Comparison of ENCODE assay signal across 1 cellular context in the genomic region with DNA sequence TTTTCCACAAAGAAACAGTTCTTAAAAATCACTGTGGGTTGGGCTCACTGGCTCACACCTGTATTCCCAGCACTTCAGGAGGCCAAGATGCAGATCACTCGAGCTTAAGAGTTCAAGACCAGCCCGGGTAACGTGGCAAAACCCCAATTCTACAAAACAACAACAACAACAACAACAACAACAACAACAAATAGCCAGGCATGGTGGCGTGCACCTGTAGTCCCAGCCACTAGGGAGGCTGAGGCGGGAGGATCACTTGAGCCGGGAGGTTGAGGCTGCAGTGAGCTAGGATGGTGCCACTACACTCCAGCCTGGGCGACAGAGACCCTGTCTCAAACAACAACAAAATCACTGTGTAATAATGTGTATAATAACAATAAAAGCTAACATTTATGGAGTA.
TF ChIP-seq lines count a peak whose summit lies in the region.

No MANE protein-coding gene starts in this region.

TF ChIP-seq in K562, 482 proteins besides CTCF, POLR2A, EP300 and RAD21:
- peak; percentile 53; the same call in 1 of the 2 replicates for TF ChIP-seq FOXP1 (CRISPR knock-in tag; IDR thresholded peaks at IDR 0.05)
- no peak for TF ChIP-seq CHD1 (IDR thresholded peaks at IDR 0.05; ENCODE audit: low read length)
